In genomic region chr10:125085281-125085680, GRCh38 we compare ENCODE assay signal across 12 cellular contexts.
DNase-seq lines count a peak whose midpoint lies in the region; ATAC-seq and TF ChIP-seq lines count a peak whose summit lies in the region.
"Had no signal": no experiment of that assay in that cellular context is flagged by ENCODE, and none has a peak within 500 bp of the region (broad histone marks: within the 10 kb centered on the region; RNA-seq: fewer than 3 reads in every experiment).

No MANE protein-coding gene starts in this region.

- H3K27ac ChIP-seq in breast epithelium, result peak overlapping the region; percentile 77 to 88
- peak overlapping the region; percentile 76 for H3K27ac ChIP-seq in hepatocyte
- H3K27ac ChIP-seq in stomach, result peak overlapping the region; percentile 60 to 82 (median 79)

- H3K4me1 ChIP-seq in breast epithelium (peaks cover 0 to 4% of the 10 kb centered on the region in 2 donors), hepatocyte (ENCODE audit: insufficient read depth) (peaks cover 11% of the 10 kb centered on the region), stomach (peaks cover 30 to 77% (median 52%) of the 10 kb centered on the region in 4 donors)

- H3K4me3 ChIP-seq in breast epithelium, result no peak overlapping the region
- no peak overlapping the region for H3K4me3 ChIP-seq in hepatocyte
- H3K4me3 ChIP-seq in stomach, result no peak overlapping the region

- no peak overlapping the region for H3K27ac Mint-ChIP-seq in activated T-cell treated with anti-CD3 and anti-CD28 coated beads, Interleukin-2, amount 50 U/mL, for 72 hours

- H4K20me1 ChIP-seq in hepatocyte (ENCODE audit: insufficient read depth, poor library complexity, severe bottlenecking), result peaks cover 86% of the 10 kb centered on the region

- H3K36me3 ChIP-seq in breast epithelium (no peaks in the 10 kb centered on the region), hepatocyte (replicated peaks; ENCODE audit: insufficient read depth, low read depth) (no peaks in the 10 kb centered on the region), stomach (peaks cover 7 to 35% (median 20%) of the 10 kb centered on the region in 4 donors)

- no peak overlapping the region for H2AFZ ChIP-seq in hepatocyte

- peaks cover 100% of the 10 kb centered on the region for H3K79me2 ChIP-seq in hepatocyte

- H3K9me3 ChIP-seq in breast epithelium (no peaks in the 10 kb centered on the region), hepatocyte (ENCODE audit: low read depth) (no peaks in the 10 kb centered on the region), stomach (no peaks in the 10 kb centered on the region)

- no peaks in the 10 kb centered on the region for H3K9me2 ChIP-seq in hepatocyte (replicated peaks; ENCODE audit: insufficient read depth)

- no peak overlapping the region for H3K4me3 Mint-ChIP-seq in activated T-cell treated with anti-CD3 and anti-CD28 coated beads, Interleukin-2, amount 50 U/mL, for 72 hours
- H3K4me3 Mint-ChIP-seq: activated T-cell treated with anti-CD3 and anti-CD28 coated beads, Interleukin-2, amount 50 U/mL, for 4 hours; central memory CD8-positive, alpha-beta T cell had no signal

- 78% methylated on average over 10 of the region's 10 CpGs for WGBS in hepatocyte (ENCODE audit: low lambda C conversion rate, missing lambda C conversion rate)
- 50 to 77% (median 55%) methylated on average over 10 of the region's 10 CpGs for WGBS in stomach, 5 donors

- H3K27me3 ChIP-seq in breast epithelium (no peaks in the 10 kb centered on the region), hepatocyte (no peaks in the 10 kb centered on the region), stomach (no peaks in the 10 kb centered on the region)

- TF ChIP-seq CTCF in breast epithelium (IDR thresholded peaks at IDR 0.05), result no peak
- no peak for TF ChIP-seq CTCF in hepatocyte (IDR thresholded peaks at IDR 0.05; ENCODE audit: poor library complexity)
- no peak for TF ChIP-seq CTCF in stomach (IDR thresholded peaks at IDR 0.05)

- H3K27me3 Mint-ChIP-seq in activated T-cell treated with anti-CD3 and anti-CD28 coated beads, Interleukin-2, amount 50 U/mL, for 72 hours (ENCODE audit: low read depth), result no peaks in the 10 kb centered on the region

- no peaks in the 10 kb centered on the region for H3K36me3 Mint-ChIP-seq in activated T-cell treated with anti-CD3 and anti-CD28 coated beads, Interleukin-2, amount 50 U/mL, for 72 hours (ENCODE audit: insufficient read depth in 2 of 2)

- intact Hi-C loops in breast epithelium (cut with DNase I; ENCODE audit: low total_unique reads), result no loop called here
- intact Hi-C loops in stomach (cut with DNase I; ENCODE audit: low total_unique reads), result no loop called here

- no peak for ATAC-seq in activated T-cell treated with anti-CD3 and anti-CD28 coated beads, Interleukin-2, amount 50 U/mL, for 72 hours (replicated peaks in 1 of 2)
- ATAC-seq: activated T-cell treated with anti-CD3 and anti-CD28 coated beads, Interleukin-2, amount 50 U/mL, for 4 hours had no signal

- TF ChIP-seq POLR2A in breast epithelium (IDR thresholded peaks at IDR 0.05) (no peak), stomach (IDR thresholded peaks at IDR 0.05) (no peak)

- no peaks in the 10 kb centered on the region for H3K4me1 Mint-ChIP-seq in activated T-cell treated with anti-CD3 and anti-CD28 coated beads, Interleukin-2, amount 50 U/mL, for 72 hours (ENCODE audit: low read depth)
- H3K4me1 Mint-ChIP-seq: central memory CD8-positive, alpha-beta T cell had no signal

- TF ChIP-seq EP300 in stomach (IDR thresholded peaks at IDR 0.05), result no peak

- no peaks in the 10 kb centered on the region for H3K9me3 Mint-ChIP-seq in activated T-cell treated with anti-CD3 and anti-CD28 coated beads, Interleukin-2, amount 50 U/mL, for 72 hours
- H3K9me3 Mint-ChIP-seq: activated T-cell treated with anti-CD3 and anti-CD28 coated beads, Interleukin-2, amount 50 U/mL, for 4 hours; central memory CD8-positive, alpha-beta T cell had no signal

- DNase-seq in NCI-H460 (ENCODE audit: extremely low read depth, low read depth) (peak; percentile 26), breast epithelium (ENCODE audit: low spot score in 2 of 2) (no peak), hepatocyte (ENCODE audit: low spot score) (no peak), stomach (no peak), ecto neural progenitor cell (ENCODE audit: low spot score) (no peak), iPS-NIHi7 (ENCODE audit: extremely low spot score) (no peak)
- DNase-seq in activated T-cell treated with anti-CD3 and anti-CD28 coated beads, Interleukin-2, amount 50 U/mL, for 72 hours, result no peak
- DNase-seq: activated T-cell treated with anti-CD3 and anti-CD28 coated beads, Interleukin-2, amount 50 U/mL, for 4 hours; NCI-H1436 treated with DMSO at 0.1 percent for 48 hours; OCI-M1; stimulated activated CD4-positive, alpha-beta T cell treated with anti-CD3 and anti-CD28 coated beads, Interleukin-2, amount 100 ng/mL, for 24 hours had no signal

- peak overlapping the region; percentile 57 for H3K4me2 ChIP-seq in hepatocyte
